8 cellular contexts compared by ENCODE assay signal in the genomic region with DNA sequence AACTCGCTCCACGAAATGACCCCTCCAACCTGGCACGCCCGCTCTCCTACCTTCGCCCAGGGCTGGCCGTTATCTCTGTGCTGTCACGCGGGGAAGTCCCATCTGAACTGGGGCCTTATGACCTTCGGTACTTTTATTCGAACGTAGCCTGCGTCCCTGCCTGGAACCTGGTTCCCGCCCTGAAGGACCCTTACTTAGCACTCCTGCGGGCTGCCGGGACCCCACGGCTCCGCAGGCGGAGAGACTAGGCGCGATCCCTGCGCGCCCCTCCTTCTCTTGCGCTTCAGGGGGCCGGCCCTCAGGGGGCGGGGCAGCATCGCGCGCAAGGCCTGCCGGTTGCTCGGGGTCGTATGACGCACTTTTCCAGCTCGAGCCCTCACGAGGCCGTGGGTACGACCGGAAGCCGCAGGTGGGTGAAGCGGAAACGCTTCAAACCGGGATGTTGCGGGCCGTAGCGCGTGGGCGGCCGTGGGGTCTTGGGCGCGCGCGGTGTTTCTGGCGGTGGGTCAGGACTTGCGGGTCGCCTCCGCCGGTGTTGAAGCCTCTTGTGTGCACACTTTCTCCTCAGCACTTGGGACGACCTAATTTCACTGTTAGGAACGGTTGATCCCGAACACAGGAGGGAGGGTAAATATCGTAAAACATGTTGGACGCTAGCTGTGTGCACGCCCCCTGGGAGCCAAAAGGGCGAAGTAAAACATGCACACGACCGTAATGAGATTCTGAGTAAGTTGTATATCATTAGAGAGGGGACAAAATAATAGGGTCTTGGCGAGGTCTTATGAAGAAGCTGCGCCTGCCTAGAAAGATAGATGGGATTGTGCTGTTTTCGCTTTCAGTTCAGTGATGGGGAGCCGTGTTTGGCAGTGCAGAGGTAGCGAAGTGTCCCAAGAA. TPM values are rescaled to one million over a fixed set of nuclear protein-coding genes. Genes with fewer than 3 reads are reported as not detected.
A peak's percentile ranks its signal among the peaks of the same experiment; 100 is the strongest.
DNase-seq lines count a peak whose midpoint lies in the region; ATAC-seq and TF ChIP-seq lines count a peak whose summit lies in the region.

TSS of gene LIPT1 (plus strand) at position 325 of the 894 bp plus-strand sequence. CDS start 6,991 bp downstream, outside the sequence.
TSS of gene TSGA10 (minus strand) at position 300 of the 894 bp plus-strand sequence. CDS start 45,503 bp downstream, outside the sequence.

- no peak for TF ChIP-seq RAD21 in Ishikawa (IDR thresholded peaks at IDR 0.05; ENCODE audit: low read depth)

- H3K9me3 ChIP-seq in muscle layer of colon (ENCODE audit: low read length) = no peaks in the 10 kb centered on the region

- peaks cover 20% of the 10 kb centered on the region for H3K36me3 Mint-ChIP-seq in activated T-cell treated with anti-CD3 and anti-CD28 coated beads, Interleukin-2, amount 50 U/mL, for 4 hours (ENCODE audit: insufficient read depth)

- H3K36me3 ChIP-seq in muscle layer of colon (ENCODE audit: insufficient read depth, low read length) = peaks cover 20% of the 10 kb centered on the region

- H3K4me3 ChIP-seq in muscle layer of colon (ENCODE audit: low read depth in 1 of 2, low read length in 2 of 2) = peak within 1 kb of the TSS; percentile 78 to 84

- no peaks in the 10 kb centered on the region for H3K9me3 Mint-ChIP-seq in activated T-cell treated with anti-CD3 and anti-CD28 coated beads, Interleukin-2, amount 50 U/mL, for 4 hours

- no peak within 1 kb of the TSS for H3K4me3 Mint-ChIP-seq in activated T-cell treated with anti-CD3 and anti-CD28 coated beads, Interleukin-2, amount 50 U/mL, for 4 hours

- peak within 1 kb of the TSS; percentile 97 for H3K27ac ChIP-seq in muscle layer of colon (ENCODE audit: low read depth, low read length)

- ATAC-seq in GM21619 (IDR thresholded peaks at IDR 0.05; ENCODE audit: unreplicated experiment) (peak; percentile 95), esophagus mucosa (peak; percentile 95)
- ATAC-seq in activated T-cell treated with anti-CD3 and anti-CD28 coated beads, Interleukin-2, amount 50 U/mL, for 4 hours = peak; percentile 98 to 99

- H3K27me3 Mint-ChIP-seq in activated T-cell treated with anti-CD3 and anti-CD28 coated beads, Interleukin-2, amount 50 U/mL, for 4 hours (ENCODE audit: low read depth) = no peaks in the 10 kb centered on the region

- 0 out of 2 replicates have a peak, but pooled peaks have one; percentile 10 for TF ChIP-seq EP300 in Ishikawa (IDR thresholded peaks at IDR 0.05; ENCODE audit: borderline replicate concordance)

- H3K27me3 ChIP-seq in muscle layer of colon (ENCODE audit: control insufficient read depth in 1 of 2, insufficient read depth in 2 of 2, low read length in 2 of 2) = no peaks in the 10 kb centered on the region

- H3K4me1 ChIP-seq in muscle layer of colon (ENCODE audit: insufficient read depth, low read length) = peaks cover 17% of the 10 kb centered on the region

- H3K9ac ChIP-seq in muscle layer of colon (ENCODE audit: low read length) = peak within 1 kb of the TSS; percentile 62

- DNase-seq in DMS53 treated with DMSO at 0.1 percent for 48 hours (lab: John Stamatoyannopoulos, UW; ENCODE audit: unreplicated experiment) = peak; percentile 97
- peak; percentile 56 for DNase-seq in OCI-M2 (lab: John Stamatoyannopoulos, UW; ENCODE audit: unreplicated experiment)
- peak; percentile 87 for DNase-seq in activated T-cell treated with anti-CD3 and anti-CD28 coated beads, Interleukin-2, amount 50 U/mL, for 4 hours
- peak; percentile 88 for DNase-seq in stimulated activated CD8-positive, alpha-beta memory T cell treated with anti-CD3 and anti-CD28 coated beads, Interleukin-7, amount 100 ng/mL, for 24 hours (ENCODE audit: low read depth)

- peaks cover 36% of the 10 kb centered on the region for H3K4me1 Mint-ChIP-seq in activated T-cell treated with anti-CD3 and anti-CD28 coated beads, Interleukin-2, amount 50 U/mL, for 4 hours (ENCODE audit: low read depth)

TF ChIP-seq in Ishikawa, 13 proteins besides CTCF, POLR2A, EP300 and RAD21:
- TF ChIP-seq TCF12 (IDR thresholded peaks at IDR 0.05; ENCODE audit: low read depth) (peak; percentile 69; the same call in 1 of the 2 replicates), NFIC (IDR thresholded peaks at IDR 0.05) (0 out of 2 replicates have a peak, but pooled peaks have one; percentile 24), FOXM1 (IDR thresholded peaks at IDR 0.05; ENCODE audit: borderline replicate concordance, low read depth) (0 out of 2 replicates have a peak, but pooled peaks have one; percentile 46), TAF1 (IDR thresholded peaks at IDR 0.05; ENCODE audit: low read depth) (peak; percentile 75), EGR1 (IDR thresholded peaks at IDR 0.05) (peak; percentile 99), ZBTB7A (IDR thresholded peaks at IDR 0.05; ENCODE audit: low read depth) (peak; percentile 86), TEAD4 (IDR thresholded peaks at IDR 0.05) (no peak), USF1 (IDR thresholded peaks at IDR 0.05) (peak; percentile 72), CEBPB (IDR thresholded peaks at IDR 0.05) (no peak), CREB1 (IDR thresholded peaks at IDR 0.05; ENCODE audit: low read depth) (peak; percentile 31; the same call in 1 of the 2 replicates), YY1 (IDR thresholded peaks at IDR 0.05; ENCODE audit: low read depth) (peak; percentile 19; the same call in 1 of the 2 replicates)
- TF ChIP-seq, protein P1, sequence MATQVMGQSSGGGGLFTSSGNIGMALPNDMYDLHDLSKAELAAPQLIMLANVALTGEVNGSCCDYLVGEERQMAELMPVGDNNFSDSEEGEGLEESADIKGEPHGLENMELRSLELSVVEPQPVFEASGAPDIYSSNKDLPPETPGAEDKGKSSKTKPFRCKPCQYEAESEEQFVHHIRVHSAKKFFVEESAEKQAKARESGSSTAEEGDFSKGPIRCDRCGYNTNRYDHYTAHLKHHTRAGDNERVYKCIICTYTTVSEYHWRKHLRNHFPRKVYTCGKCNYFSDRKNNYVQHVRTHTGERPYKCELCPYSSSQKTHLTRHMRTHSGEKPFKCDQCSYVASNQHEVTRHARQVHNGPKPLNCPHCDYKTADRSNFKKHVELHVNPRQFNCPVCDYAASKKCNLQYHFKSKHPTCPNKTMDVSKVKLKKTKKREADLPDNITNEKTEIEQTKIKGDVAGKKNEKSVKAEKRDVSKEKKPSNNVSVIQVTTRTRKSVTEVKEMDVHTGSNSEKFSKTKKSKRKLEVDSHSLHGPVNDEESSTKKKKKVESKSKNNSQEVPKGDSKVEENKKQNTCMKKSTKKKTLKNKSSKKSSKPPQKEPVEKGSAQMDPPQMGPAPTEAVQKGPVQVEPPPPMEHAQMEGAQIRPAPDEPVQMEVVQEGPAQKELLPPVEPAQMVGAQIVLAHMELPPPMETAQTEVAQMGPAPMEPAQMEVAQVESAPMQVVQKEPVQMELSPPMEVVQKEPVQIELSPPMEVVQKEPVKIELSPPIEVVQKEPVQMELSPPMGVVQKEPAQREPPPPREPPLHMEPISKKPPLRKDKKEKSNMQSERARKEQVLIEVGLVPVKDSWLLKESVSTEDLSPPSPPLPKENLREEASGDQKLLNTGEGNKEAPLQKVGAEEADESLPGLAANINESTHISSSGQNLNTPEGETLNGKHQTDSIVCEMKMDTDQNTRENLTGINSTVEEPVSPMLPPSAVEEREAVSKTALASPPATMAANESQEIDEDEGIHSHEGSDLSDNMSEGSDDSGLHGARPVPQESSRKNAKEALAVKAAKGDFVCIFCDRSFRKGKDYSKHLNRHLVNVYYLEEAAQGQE (IDR thresholded peaks at IDR 0.05; ENCODE audit: low read depth) = no peak
- TF ChIP-seq, protein P2, sequence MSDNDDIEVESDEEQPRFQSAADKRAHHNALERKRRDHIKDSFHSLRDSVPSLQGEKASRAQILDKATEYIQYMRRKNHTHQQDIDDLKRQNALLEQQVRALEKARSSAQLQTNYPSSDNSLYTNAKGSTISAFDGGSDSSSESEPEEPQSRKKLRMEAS (IDR thresholded peaks at IDR 0.05) = peak; percentile 97
TF ChIP-seq in Ishikawa: peak in this region for 10.

RNA-seq across cellular contexts. Expression of gene LIPT1, which starts in this region (rescaled TPM):
- total RNA-seq in activated T-cell treated with anti-CD3 and anti-CD28 coated beads, Interleukin-2, amount 50 U/mL, for 4 hours = 1 to 10 TPM; 4.5 to 5.5 (median 4.9) TPM
- 3.3 TPM for total RNA-seq in esophagus mucosa

RNA-seq across cellular contexts. Expression of gene TSGA10, which starts in this region (rescaled TPM):
- 1 to 10 TPM; 2.8 to 5.5 (median 3.4) TPM for total RNA-seq in activated T-cell treated with anti-CD3 and anti-CD28 coated beads, Interleukin-2, amount 50 U/mL, for 4 hours
- 2.8 TPM for total RNA-seq in esophagus mucosa

Comparison
In these comparisons a context has a peak if more than half of its experiments do, and no peak if none do; other contexts are left out.
1. Peak in every context shown above with its lines: DNase-seq, ATAC-seq, H3K4me3 ChIP-seq and H3K27ac ChIP-seq.